Comparison of ENCODE assay signal across 8 cellular contexts in genomic region chr11:61336171-61336935, GRCh38. TPM values are rescaled to one million over a fixed set of nuclear protein-coding genes. Genes with fewer than 3 reads are reported as not detected.
DNase-seq lines count a peak whose midpoint lies in the region; ATAC-seq and TF ChIP-seq lines count a peak whose summit lies in the region.

No MANE protein-coding gene starts in this region.

- DNase-seq in COR-L47 (lab: John Stamatoyannopoulos, UW) (peak; percentile 80), LHCN-M2 (ENCODE audit: low read depth) (peak; percentile 56), Peyer's patch (peak; percentile 83 to 93 (median 88)), esophagus squamous epithelium (lab: John Stamatoyannopoulos, UW) (peak; percentile 30)
- peak; percentile 83 to 90 for DNase-seq in activated T-cell treated with anti-CD3 and anti-CD28 coated beads, Interleukin-2, amount 50 U/mL, for 72 hours
- peak; percentile 73 to 89 (median 84) for DNase-seq in naive thymus-derived CD8-positive, alpha-beta T cell

- peak overlapping the region; percentile 51 for H3K27ac Mint-ChIP-seq in activated T-cell treated with anti-CD3 and anti-CD28 coated beads, Interleukin-2, amount 50 U/mL, for 72 hours
- peak overlapping the region in 9 of 10 donors; percentile 77 to 99 (median 90) for H3K27ac Mint-ChIP-seq in naive thymus-derived CD8-positive, alpha-beta T cell
- peak overlapping the region; percentile 95 for H3K27ac Mint-ChIP-seq in stimulated activated memory B cell treated with anti-CD40 and anti-IgM and Interleukin-4, amounts not matched to agents 10 μg/mL and 1 μg/mL and 100 μg/mL, for 72 hours

- H3K9me3 ChIP-seq in Peyer's patch (no peaks in the 10 kb centered on the region), esophagus squamous epithelium (no peaks in the 10 kb centered on the region)

- H3K4me1 Mint-ChIP-seq in activated T-cell treated with anti-CD3 and anti-CD28 coated beads, Interleukin-2, amount 50 U/mL, for 72 hours (ENCODE audit: low read depth) = peaks cover 55% of the 10 kb centered on the region
- H3K4me1 Mint-ChIP-seq in naive thymus-derived CD8-positive, alpha-beta T cell = peaks cover 28 to 41% (median 40%) of the 10 kb centered on the region in 4 donors
- H3K4me1 Mint-ChIP-seq in stimulated activated memory B cell treated with anti-CD40 and anti-IgM and Interleukin-4, amounts not matched to agents 10 μg/mL and 1 μg/mL and 100 μg/mL, for 72 hours = peaks cover 57% of the 10 kb centered on the region

- H3K4me3 ChIP-seq in Peyer's patch (peak overlapping the region in 2 of 4 donors; percentile 53 to 91), esophagus squamous epithelium (no peak overlapping the region)

- WGBS in esophagus squamous epithelium, 2 donors = 30% methylated on average over 7 to 8 of the region's 8 CpGs

- peaks cover 4 to 23% (median 10%) of the 10 kb centered on the region in 4 donors for H3K4me1 ChIP-seq in Peyer's patch
- H3K4me1 ChIP-seq in esophagus squamous epithelium = peaks cover 17 to 46% (median 19%) of the 10 kb centered on the region in 3 donors

- H3K27me3 ChIP-seq in Peyer's patch (no peaks in the 10 kb centered on the region), esophagus squamous epithelium (no peaks in the 10 kb centered on the region)

- ATAC-seq in GM21576 (IDR thresholded peaks at IDR 0.05; ENCODE audit: unreplicated experiment) = peak; percentile 41
- ATAC-seq in activated T-cell treated with anti-CD3 and anti-CD28 coated beads, Interleukin-2, amount 50 U/mL, for 72 hours (replicated peaks in 1 of 2) = peak; percentile 54 to 59
- ATAC-seq in naive thymus-derived CD8-positive, alpha-beta T cell = peak; percentile 53 to 57
- ATAC-seq in stimulated activated memory B cell treated with anti-CD40 and anti-IgM and Interleukin-4, amounts not matched to agents 10 μg/mL and 1 μg/mL and 100 μg/mL, for 72 hours = peak; percentile 82

- no peak overlapping the region for H3K4me3 Mint-ChIP-seq in activated T-cell treated with anti-CD3 and anti-CD28 coated beads, Interleukin-2, amount 50 U/mL, for 72 hours
- H3K4me3 Mint-ChIP-seq in naive thymus-derived CD8-positive, alpha-beta T cell = peak overlapping the region in 3 of 10 donors; percentile 1 to 45 (median 33)
- H3K4me3 Mint-ChIP-seq in stimulated activated memory B cell treated with anti-CD40 and anti-IgM and Interleukin-4, amounts not matched to agents 10 μg/mL and 1 μg/mL and 100 μg/mL, for 72 hours = no peak overlapping the region

- peaks cover 5 to 7% of the 10 kb centered on the region in 2 donors for H3K36me3 Mint-ChIP-seq in activated T-cell treated with anti-CD3 and anti-CD28 coated beads, Interleukin-2, amount 50 U/mL, for 72 hours (ENCODE audit: insufficient read depth in 2 of 2)
- peaks cover 0 to 10% (median 3%) of the 10 kb centered on the region in 3 donors for H3K36me3 Mint-ChIP-seq in naive thymus-derived CD8-positive, alpha-beta T cell
- H3K36me3 Mint-ChIP-seq in stimulated activated memory B cell treated with anti-CD40 and anti-IgM and Interleukin-4, amounts not matched to agents 10 μg/mL and 1 μg/mL and 100 μg/mL, for 72 hours = peaks cover 31% of the 10 kb centered on the region

- POLR2A ChIA-PET in naive thymus-derived CD8-positive, alpha-beta T cell (lab: Charles Lee) = interaction anchor here (0.6 to 5.3 kb wide), 7 partner anchors 26 to 93 kb away, joined by 3 to 63 read pairs (median 16); partner anchors contain the start of genes CPSF7, CYB561A3, SDHAF2 and TMEM138

- no peaks in the 10 kb centered on the region for H3K27me3 Mint-ChIP-seq in activated T-cell treated with anti-CD3 and anti-CD28 coated beads, Interleukin-2, amount 50 U/mL, for 72 hours (ENCODE audit: low read depth)
- H3K27me3 Mint-ChIP-seq in naive thymus-derived CD8-positive, alpha-beta T cell = no peaks in the 10 kb centered on the region
- H3K27me3 Mint-ChIP-seq in stimulated activated memory B cell treated with anti-CD40 and anti-IgM and Interleukin-4, amounts not matched to agents 10 μg/mL and 1 μg/mL and 100 μg/mL, for 72 hours = no peaks in the 10 kb centered on the region

- H3K9me3 Mint-ChIP-seq in activated T-cell treated with anti-CD3 and anti-CD28 coated beads, Interleukin-2, amount 50 U/mL, for 72 hours = no peaks in the 10 kb centered on the region
- no peaks in the 10 kb centered on the region for H3K9me3 Mint-ChIP-seq in naive thymus-derived CD8-positive, alpha-beta T cell
- H3K9me3 Mint-ChIP-seq in stimulated activated memory B cell treated with anti-CD40 and anti-IgM and Interleukin-4, amounts not matched to agents 10 μg/mL and 1 μg/mL and 100 μg/mL, for 72 hours = no peaks in the 10 kb centered on the region

- TF ChIP-seq POLR2A in Peyer's patch (IDR thresholded peaks at IDR 0.05) (no peak), esophagus squamous epithelium (IDR thresholded peaks at IDR 0.05) (no peak)

- intact Hi-C loops in esophagus squamous epithelium (cut with DNase I) = loop anchor here (5.0 kb wide), 1 partner anchor 46 kb away; no protein-coding TSS in a partner anchor

- TF ChIP-seq CTCF in Peyer's patch (IDR thresholded peaks at IDR 0.05) = peak; percentile 98 to 99 (median 98)
- peak; percentile 95 to 99 (median 98) for TF ChIP-seq CTCF in esophagus squamous epithelium (IDR thresholded peaks at IDR 0.05)

- H3K36me3 ChIP-seq in Peyer's patch = peaks cover 0 to 41% (median 0%) of the 10 kb centered on the region in 3 donors
- peaks cover 0 to 32% (median 3%) of the 10 kb centered on the region in 3 donors for H3K36me3 ChIP-seq in esophagus squamous epithelium

- H3K27ac ChIP-seq in Peyer's patch (peak overlapping the region; percentile 56 to 97 (median 77)), esophagus squamous epithelium (peak overlapping the region; percentile 11 to 97 (median 54))

RNA-seq across cellular contexts. Expression of gene TKFC, which starts 3.3 kb away (rescaled TPM):
- 39.5 and 41.4 TPM in 2 replicates for total RNA-seq in LHCN-M2 (2014; rRNA removed)
- polyA plus RNA-seq in LHCN-M2 (2012) = 23.7 TPM
- total RNA-seq in Peyer's patch = 100 to 1,000 TPM; 172 to 755 (median 689) TPM
- 10 to 100 TPM; 71.0 to 74.0 TPM for total RNA-seq in activated T-cell treated with anti-CD3 and anti-CD28 coated beads, Interleukin-2, amount 50 U/mL, for 72 hours
- total RNA-seq in esophagus squamous epithelium = 10 to 100 TPM; 19.8 to 29.2 (median 26.4) TPM
- 10 to 100 TPM; 34.3 to 36.1 TPM for total RNA-seq in naive thymus-derived CD8-positive, alpha-beta T cell
- 10 to 100 TPM; 18.3 to 25.3 (median 18.4) TPM for polyA plus RNA-seq in naive thymus-derived CD8-positive, alpha-beta T cell

RNA-seq across cellular contexts. Expression of gene DDB1, which starts 3.4 kb away (rescaled TPM):
- total RNA-seq in LHCN-M2 (2014; rRNA removed) (205 and 231 TPM in 2 replicates), Peyer's patch (100 to 1,000 TPM in 3 of 4 donors, 10 to 100 TPM in 1; 76.7 to 168 (median 136) TPM), esophagus squamous epithelium (100 to 1,000 TPM in 3 of 4 donors, 10 to 100 TPM in 1; 98.9 to 146 (median 127) TPM)
- 168 TPM for polyA plus RNA-seq in LHCN-M2 (2012)
- total RNA-seq in activated T-cell treated with anti-CD3 and anti-CD28 coated beads, Interleukin-2, amount 50 U/mL, for 72 hours = 100 to 1,000 TPM; 168 to 176 TPM
- total RNA-seq in naive thymus-derived CD8-positive, alpha-beta T cell = 100 to 1,000 TPM; 181 to 184 TPM
- polyA plus RNA-seq in naive thymus-derived CD8-positive, alpha-beta T cell = 100 to 1,000 TPM; 105 to 125 (median 124) TPM

RNA-seq across cellular contexts. Expression of gene CYB561A3, which starts 25.3 kb away (rescaled TPM):
- total RNA-seq in LHCN-M2 (2014; rRNA removed) (97.0 and 135 TPM in 2 replicates), Peyer's patch (100 to 1,000 TPM in 1 of 4 donors, 10 to 100 TPM in 3; 75.9 to 112 (median 87.4) TPM), esophagus squamous epithelium (10 to 100 TPM; 23.9 to 44.3 (median 27.9) TPM)
- 107 TPM for polyA plus RNA-seq in LHCN-M2 (2012)
- 10 to 100 TPM; 37.9 to 43.0 TPM for total RNA-seq in activated T-cell treated with anti-CD3 and anti-CD28 coated beads, Interleukin-2, amount 50 U/mL, for 72 hours
- 10 to 100 TPM; 42.9 to 52.3 TPM for total RNA-seq in naive thymus-derived CD8-positive, alpha-beta T cell
- 10 to 100 TPM; 54.5 to 69.3 (median 58.4) TPM for polyA plus RNA-seq in naive thymus-derived CD8-positive, alpha-beta T cell

RNA-seq across cellular contexts. Expression of gene TMEM138, which starts 25.8 kb away (rescaled TPM):
- total RNA-seq in LHCN-M2 (2014; rRNA removed) (66.3 and 70.2 TPM in 2 replicates), Peyer's patch (10 to 100 TPM; 44.7 to 63.5 (median 48.1) TPM), esophagus squamous epithelium (10 to 100 TPM; 14.6 to 28.1 (median 20.7) TPM)
- polyA plus RNA-seq in LHCN-M2 (2012) = 119 TPM
- total RNA-seq in activated T-cell treated with anti-CD3 and anti-CD28 coated beads, Interleukin-2, amount 50 U/mL, for 72 hours = 10 to 100 TPM; 42.0 to 45.0 TPM
- total RNA-seq in naive thymus-derived CD8-positive, alpha-beta T cell = 10 to 100 TPM; 71.6 to 77.5 TPM
- 10 to 100 TPM; 44.8 to 49.7 (median 47.0) TPM for polyA plus RNA-seq in naive thymus-derived CD8-positive, alpha-beta T cell

RNA-seq across cellular contexts. Expression of gene VWCE, which starts 41.2 kb away (rescaled TPM):
- total RNA-seq in LHCN-M2 (2014; rRNA removed) = 1.2 and 1.7 TPM in 2 replicates
- 0.45 TPM for polyA plus RNA-seq in LHCN-M2 (2012)
- total RNA-seq in Peyer's patch = 1 to 10 TPM in 1 of 4 donors, under 1 TPM in 1, not detected in 2; 0.85 to 1.2 TPM
- total RNA-seq in activated T-cell treated with anti-CD3 and anti-CD28 coated beads, Interleukin-2, amount 50 U/mL, for 72 hours = 10 to 100 TPM in 1 of 2 donors, 1 to 10 TPM in 1; 7.7 to 11.8 TPM
- 1 to 10 TPM in 1 of 4 donors, under 1 TPM in 3; 0.09 to 1.5 (median 0.30) TPM for total RNA-seq in esophagus squamous epithelium
- under 1 TPM; 0.94 to 0.99 TPM for total RNA-seq in naive thymus-derived CD8-positive, alpha-beta T cell
- polyA plus RNA-seq in naive thymus-derived CD8-positive, alpha-beta T cell = not detected

Comparison
In these comparisons a context has a peak if more than half of its experiments do, and no peak if none do; other contexts are left out.
1. DNase-seq: peak in every context shown above with its lines; median percentile 88 in Peyer's patch; 86 in activated T-cell treated with anti-CD3 and anti-CD28 coated beads, Interleukin-2, amount 50 U/mL, for 72 hours; 84 in naive thymus-derived CD8-positive, alpha-beta T cell; 80 in COR-L47; 56 in LHCN-M2; 30 in esophagus squamous epithelium.